17 cellular contexts compared by ENCODE assay signal in the genomic region with DNA sequence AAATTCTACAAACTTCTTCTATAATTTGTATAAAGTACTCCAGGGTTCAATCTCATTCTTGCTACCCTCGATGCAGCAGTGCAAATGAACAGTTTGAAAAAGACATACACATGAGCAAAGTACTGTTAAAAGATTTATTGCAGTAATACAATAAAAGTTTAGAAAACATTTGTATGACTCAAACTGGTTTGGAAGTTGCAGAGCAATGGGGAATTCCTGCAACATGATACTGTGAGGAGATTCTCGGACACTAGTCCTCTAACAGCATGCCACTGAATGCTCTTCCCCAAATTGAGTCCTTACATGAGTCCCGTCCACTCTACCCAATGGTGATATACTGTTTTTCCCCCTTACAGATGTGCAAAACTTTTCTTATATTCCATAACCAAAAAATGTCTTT. TPM values are rescaled to one million over a fixed set of nuclear protein-coding genes. Genes with fewer than 3 reads are reported as not detected.
A peak's percentile ranks its signal among the peaks of the same experiment; 100 is the strongest.
DNase-seq lines count a peak whose midpoint lies in the region; ATAC-seq and TF ChIP-seq lines count a peak whose summit lies in the region.
"Had no signal": no experiment of that assay in that cellular context is flagged by ENCODE, and none has a peak within 500 bp of the region (broad histone marks: within the 10 kb centered on the region; RNA-seq: fewer than 3 reads in every experiment).

No MANE protein-coding gene starts in this region.

- H4K5ac ChIP-seq in IMR-90 (ENCODE audit: low read depth, low read length) = no peak overlapping the region

- dilution Hi-C loops in IMR-90 (cut with HindIII; ENCODE audit: low sequenced_read_pairs, unreplicated experiment) = no loop called here

- H2BK12ac ChIP-seq in mesenchymal stem cell (ENCODE audit: low read length in 2 of 2) = no peak overlapping the region

- peaks cover 10% of the 10 kb centered on the region for H3K9me1 ChIP-seq in IMR-90 (ENCODE audit: insufficient read depth, low read length)

- H2BK120ac ChIP-seq in IMR-90 (ENCODE audit: low read depth, low read length) (no peak overlapping the region; the same call in 1 of the 2 replicates), mesenchymal stem cell (ENCODE audit: low read depth, low read length) (no peak overlapping the region)

- no peak for TF ChIP-seq POLR2A in IMR-90 (IDR thresholded peaks at IDR 0.05; ENCODE audit: low read depth, low read length)

- 0% methylated on average over 1 of the region's 3 CpGs; no CpG with 5 or more reads in 1 of the 2 experiments for WGBS in IMR-90 (ENCODE audit: extremely low coverage in 2 of 2, insufficient read length in 1 of 2), 2 experiments
- 58% methylated on average over 1 of the region's 3 CpGs for WGBS in mesenchymal stem cell

- CTCF ChIA-PET in IMR-90 (lab: Yijun Ruan, JAX) = interaction anchor here (0.6 to 0.7 kb wide), 2 partner anchors 12 to 37 kb away, joined by 3 read pairs; no protein-coding TSS in a partner anchor

- intact Hi-C loops in IMR-90 (cut with micrococcal nuclease) = no loop called here

- H3K4me1 ChIP-seq in IMR-90 (ENCODE audit: control insufficient read depth, insufficient read depth, low read length) (peaks cover 12% of the 10 kb centered on the region), mesenchymal stem cell (ENCODE audit: control insufficient read depth, insufficient read depth, low read depth, low read length) (peaks cover 2% of the 10 kb centered on the region)

- no peak overlapping the region for H2AFZ ChIP-seq in IMR-90 (replicated peaks; ENCODE audit: low read length, poor library complexity)
- H2AFZ ChIP-seq in mesenchymal stem cell (ENCODE audit: low read depth, low read length) = no peak overlapping the region

- no peak overlapping the region for H3K4ac ChIP-seq in IMR-90 (ENCODE audit: low read depth, low read length)
- H3K4ac ChIP-seq in mesenchymal stem cell (ENCODE audit: low read depth in 1 of 2, low read length in 2 of 2) = no peak overlapping the region

- no peak overlapping the region for H3K56ac ChIP-seq in IMR-90 (ENCODE audit: extremely low read depth, insufficient read depth, low read length)

- H3K23ac ChIP-seq in IMR-90 (ENCODE audit: low read depth, low read length) = no peak overlapping the region
- H3K23ac ChIP-seq in mesenchymal stem cell (ENCODE audit: low read length in 2 of 2) = no peak overlapping the region

- in situ Hi-C loops in IMR-90 (cut with MboI; ENCODE audit: low sequenced_read_pairs) = no loop called here

- TF ChIP-seq CTCF in IMR-90 (conservative IDR thresholded peaks at IDR 0.05; ENCODE audit: low read depth, low read length) = no peak
- no peak for TF ChIP-seq CTCF in choroid plexus epithelial cell (conservative IDR thresholded peaks at IDR 0.05; ENCODE audit: low read depth, low read length)

- H2BK20ac ChIP-seq in IMR-90 (ENCODE audit: low read depth, low read length) = no peak overlapping the region

- H2AK5ac ChIP-seq in IMR-90 (ENCODE audit: low read depth, low read length) (no peak overlapping the region), mesenchymal stem cell (ENCODE audit: low read length, severe bottlenecking) (no peak overlapping the region)

- peak overlapping the region; percentile 33; the same call in 1 of the 2 replicates for H3K4me2 ChIP-seq in IMR-90 (ENCODE audit: low read depth, low read length)
- no peak overlapping the region for H3K4me2 ChIP-seq in mesenchymal stem cell (ENCODE audit: low read length, poor library complexity, severe bottlenecking)

- peaks cover 12% of the 10 kb centered on the region; the same call in 1 of the 2 replicates for H3K36me3 ChIP-seq in IMR-90 (ENCODE audit: control insufficient read depth, insufficient read depth, low read length)
- H3K36me3 ChIP-seq in mesenchymal stem cell (ENCODE audit: control insufficient read depth in 1 of 2, insufficient read depth in 2 of 2, low read depth in 1 of 2, low read length in 2 of 2) = peaks cover 29 to 62% of the 10 kb centered on the region in 2 experiments

- H3K27me3 ChIP-seq in IMR-90 (ENCODE audit: control insufficient read depth, insufficient read depth, low read length) (no peaks in the 10 kb centered on the region), mesenchymal stem cell (ENCODE audit: control insufficient read depth in 1 of 2, insufficient read depth in 1 of 2, low read length in 2 of 2) (no peaks in the 10 kb centered on the region)
- H3K27me3 ChIP-seq: neutrophil, spleen had no signal

- no peaks in the 10 kb centered on the region; the same call in 1 of the 2 replicates for H4K20me1 ChIP-seq in IMR-90 (ENCODE audit: insufficient read depth, low read length)

- H3K79me1 ChIP-seq in IMR-90 (ENCODE audit: low read depth in 1 of 2, low read length in 2 of 2) (peaks cover 0 to 13% of the 10 kb centered on the region in 2 experiments; a peak in 2 of 4 replicates), mesenchymal stem cell (replicated peaks; ENCODE audit: low read length, poor library complexity, severe bottlenecking) (peaks cover 6% of the 10 kb centered on the region)

- peak; percentile 92 for ATAC-seq in IMR-90 (ENCODE audit: low read depth)
- no peak for ATAC-seq in HG03280 (IDR thresholded peaks at IDR 0.05; ENCODE audit: unreplicated experiment)
- ATAC-seq in activated CD4-positive, CD25-positive, alpha-beta regulatory T cell treated with anti-CD3 and anti-CD28 coated beads, Interleukin-2, amount 50 U/mL, for 24 hours = no peak
- ATAC-seq: activated T-cell treated with anti-CD3 and anti-CD28 coated beads, Interleukin-2, amount 50 U/mL, for 4 hours had no signal

- no TSS peak for BruUV-seq in IMR-90 (replicated peaks; lab: Mats Ljungman, UMichigan)

- H4K8ac ChIP-seq in IMR-90 (ENCODE audit: low read depth in 2 of 2, low read length in 2 of 2) = no peak overlapping the region
- no peak overlapping the region for H4K8ac ChIP-seq in mesenchymal stem cell (ENCODE audit: low read length)

- H3K9ac ChIP-seq in IMR-90 (ENCODE audit: low read depth, low read length) (no peak overlapping the region), mesenchymal stem cell (ENCODE audit: low read length) (no peak overlapping the region)

- no peak overlapping the region for H2AK9ac ChIP-seq in IMR-90 (replicated peaks; ENCODE audit: low read depth, low read length, poor library complexity)

- DNase-seq in AG08395 (ENCODE audit: low spot score) (peak; percentile 68), IMR-90 (peak; percentile 85), choroid plexus epithelial cell (ENCODE audit: low read depth) (peak; percentile 69), mesenchymal stem cell (peak; percentile 64), mesenteric fat pad (ENCODE audit: low spot score) (no peak)
- DNase-seq in activated CD4-positive, alpha-beta T cell treated with anti-CD3 and anti-CD28 coated beads for 4 hours = no peak
- DNase-seq: activated CD4-positive, alpha-beta T cell treated with anti-CD3 and anti-CD28 coated beads, Interleukin-2, amount 10 ng/mL, durations not matched to agents 7 days and 5 days; activated T-cell treated with anti-CD3 and anti-CD28 coated beads, Interleukin-2, amount 50 U/mL, for 4 hours; cortex of kidney; foreskin melanocyte; mesendoderm; NCI-H187 treated with DMSO at 0.1 percent for 48 hours; NCI-H524 treated with DMSO at 0.1 percent for 48 hours; spleen had no signal

- POLR2A ChIA-PET in IMR-90 (lab: Charles Lee; ENCODE audit: unreplicated experiment) = no interaction called here

- no peak for TF ChIP-seq RAD21 in IMR-90 (IDR thresholded peaks at IDR 0.05; ENCODE audit: low read length)

- H4K91ac ChIP-seq in IMR-90 (ENCODE audit: insufficient read depth, low read depth, low read length) (no peak overlapping the region), mesenchymal stem cell (ENCODE audit: low read length) (no peak overlapping the region)

- H3K4me3 ChIP-seq in IMR-90 (ENCODE audit: insufficient read depth, low read depth, low read length) (no peak overlapping the region), choroid plexus epithelial cell (ENCODE audit: low read depth, low read length) (no peak overlapping the region), mesenchymal stem cell (ENCODE audit: insufficient read depth in 1 of 2, low read depth in 1 of 2, low read length in 2 of 2) (no peak overlapping the region)
- H3K4me3 ChIP-seq: spleen had no signal

- H3K18ac ChIP-seq in IMR-90 (ENCODE audit: low read depth, low read length) = no peak overlapping the region
- H3K18ac ChIP-seq in mesenchymal stem cell (ENCODE audit: low read depth in 1 of 2, low read length in 2 of 2) = no peak overlapping the region

- no peak overlapping the region for H3K14ac ChIP-seq in IMR-90 (replicated peaks; ENCODE audit: low read depth, low read length)
- no peak overlapping the region for H3K14ac ChIP-seq in mesenchymal stem cell (ENCODE audit: low read length in 2 of 2)

- H3K27ac ChIP-seq in IMR-90 (ENCODE audit: insufficient read depth, low read length) = no peak overlapping the region
- no peak overlapping the region for H3K27ac ChIP-seq in mesenchymal stem cell (ENCODE audit: low read length, poor library complexity, severe bottlenecking)
- H3K27ac ChIP-seq: neutrophil had no signal

- H2BK5ac ChIP-seq in IMR-90 (ENCODE audit: low read depth, low read length, poor library complexity, severe bottlenecking) = peak overlapping the region; percentile 66
- no peak overlapping the region for H2BK5ac ChIP-seq in mesenchymal stem cell (ENCODE audit: low read depth, low read length, poor library complexity, severe bottlenecking)

- no peak overlapping the region for H2BK15ac ChIP-seq in IMR-90 (ENCODE audit: low read depth, low read length)
- H2BK15ac ChIP-seq in mesenchymal stem cell (ENCODE audit: low read depth, poor library complexity, severe bottlenecking) = no peak overlapping the region

- no peaks in the 10 kb centered on the region for H3K9me3 ChIP-seq in IMR-90 (ENCODE audit: control insufficient read depth, insufficient read depth, low read length)
- H3K9me3 ChIP-seq in mesenchymal stem cell (ENCODE audit: control insufficient read depth, low read length) = no peaks in the 10 kb centered on the region
- H3K9me3 ChIP-seq: neutrophil, spleen had no signal

TF ChIP-seq in IMR-90, 13 proteins besides CTCF, POLR2A, EP300 and RAD21 (continues in another document):
- no peak for TF ChIP-seq ELK1 (IDR thresholded peaks at IDR 0.05; ENCODE audit: borderline replicate concordance, low read depth, low read length)
- TF ChIP-seq FOS (IDR thresholded peaks at IDR 0.05; ENCODE audit: low read depth, low read length) = peak; percentile 19; the same call in 1 of the 2 replicates

RNA-seq across cellular contexts. Expression of gene ATG14, which starts 45.4 kb away (rescaled TPM):
- total RNA-seq in IMR-90 (2012; rRNA removed) (12.4 and 13.3 TPM in 2 replicates), mesenteric fat pad (8.1 TPM)
- 3.6 and 5.0 TPM in 2 replicates for polyA plus RNA-seq in IMR-90 (2012; rRNA removed)
- 1.3 and 1.4 TPM in 2 replicates for polyA plus RNA-seq in IMR-90 (2012; cell fraction: cytosol; rRNA removed)
- polyA plus RNA-seq in IMR-90 (2012; cell fraction: nucleus; rRNA removed; ENCODE audit: low replicate concordance) = 5.8 and 22.7 TPM in 2 replicates
- 6.2 TPM for polyA plus RNA-seq in mesenchymal stem cell (2013, experiment 1 of 2)
- polyA plus RNA-seq in mesenchymal stem cell (2013, experiment 2 of 2) = 6.5 TPM

Comparison
In these comparisons a context has a peak if more than half of its experiments do, and no peak if none do; other contexts are left out.
1. DNase-seq: peak in AG08395 (single experiment), IMR-90 (single experiment), choroid plexus epithelial cell (single experiment) and mesenchymal stem cell (single experiment); none in mesenteric fat pad (single experiment) and activated CD4-positive, alpha-beta T cell treated with anti-CD3 and anti-CD28 coated beads for 4 hours (0 of 2).